1 cellular context compared by ENCODE assay signal in the genomic region with DNA sequence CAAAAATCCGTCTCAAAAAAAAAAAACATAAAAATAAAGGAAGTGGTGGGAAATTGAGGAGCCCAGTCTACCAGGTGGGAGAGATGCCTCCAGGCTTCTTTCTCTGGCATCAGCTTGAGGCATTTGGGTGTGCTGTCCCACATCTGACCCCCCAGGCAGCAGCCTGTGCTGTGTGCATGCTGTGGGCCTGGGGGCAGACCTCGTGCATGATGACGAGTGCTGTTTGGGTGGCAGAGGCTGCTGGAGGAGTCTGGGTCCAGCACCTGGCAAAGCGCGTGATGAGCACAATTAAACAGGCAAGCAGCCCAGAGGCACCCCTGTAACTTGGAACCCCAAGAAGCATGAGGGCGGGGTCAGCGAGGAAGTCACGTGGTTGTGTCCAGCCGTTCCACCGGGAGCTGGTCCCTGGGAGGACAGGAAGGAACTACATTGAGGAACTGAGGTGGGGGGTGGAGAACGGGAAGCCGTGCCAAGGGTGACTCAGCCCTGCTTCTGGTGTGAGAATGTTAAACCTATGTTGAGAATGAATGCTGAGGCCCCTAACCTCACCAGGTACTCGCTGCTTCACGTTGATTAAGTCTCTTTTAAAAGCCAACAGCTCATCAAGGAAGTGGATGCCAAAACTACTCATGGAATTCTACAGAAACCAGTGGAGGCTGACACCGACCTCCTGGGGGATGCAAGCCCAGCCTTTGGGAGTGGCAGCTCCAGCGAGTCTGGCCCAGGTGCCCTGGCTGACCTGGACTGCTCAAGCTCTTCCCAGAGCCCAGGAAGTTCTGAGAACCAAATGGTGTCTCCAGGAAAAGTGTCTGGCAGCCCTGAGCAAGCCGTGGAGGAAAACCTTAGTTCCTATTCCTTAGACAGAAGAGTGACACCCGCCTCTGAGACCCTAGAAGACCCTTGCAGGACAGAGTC.
TF ChIP-seq lines count a peak whose summit lies in the region.

No MANE protein-coding gene starts in this region.

TF ChIP-seq in endothelial cell of umbilical vein, 7 proteins besides CTCF, POLR2A, EP300 and RAD21:
- TF ChIP-seq MYC (IDR thresholded peaks at IDR 0.05; ENCODE audit: low read depth, low read length) = no peak
- no peak for TF ChIP-seq GATA2 (IDR thresholded peaks at IDR 0.05; ENCODE audit: insufficient read depth, insufficient read length, low read depth, low read length)
- TF ChIP-seq POLR2AphosphoS5 (IDR thresholded peaks at IDR 0.05; ENCODE audit: insufficient read depth, low read depth, low read length) = peak; percentile 81
- TF ChIP-seq, protein P1, sequence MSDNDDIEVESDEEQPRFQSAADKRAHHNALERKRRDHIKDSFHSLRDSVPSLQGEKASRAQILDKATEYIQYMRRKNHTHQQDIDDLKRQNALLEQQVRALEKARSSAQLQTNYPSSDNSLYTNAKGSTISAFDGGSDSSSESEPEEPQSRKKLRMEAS (IDR thresholded peaks at IDR 0.05; ENCODE audit: insufficient read depth, insufficient read length) = peak; percentile 56
- TF ChIP-seq JUN (IDR thresholded peaks at IDR 0.05; ENCODE audit: borderline replicate concordance, insufficient read depth, insufficient read length, low read depth) = peak; percentile 83
- TF ChIP-seq FOS (IDR thresholded peaks at IDR 0.05; ENCODE audit: borderline replicate concordance, insufficient read depth, low read length) = peak; percentile 85
